ENCODE assay signal across 9 cellular contexts in the genomic region with DNA sequence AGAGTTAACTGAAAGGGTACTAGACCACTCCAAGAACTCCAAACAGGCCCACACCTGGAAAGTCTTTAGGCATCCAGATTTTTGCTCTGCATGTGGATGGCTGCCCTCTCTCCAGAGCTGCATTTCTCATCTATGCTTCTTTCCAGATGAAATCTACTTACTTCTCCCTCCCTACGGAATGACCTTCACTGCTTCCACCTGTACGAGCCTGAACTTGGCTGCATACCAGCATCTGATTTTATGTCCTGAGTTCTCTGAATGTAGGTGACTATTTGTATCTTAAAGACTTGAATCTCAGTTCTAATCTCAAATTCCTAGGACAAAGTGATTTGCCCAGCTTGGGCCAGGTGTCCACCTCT. TPM values are rescaled to one million over a fixed set of nuclear protein-coding genes. Genes with fewer than 3 reads are reported as not detected.
A peak's percentile ranks its signal among the peaks of the same experiment; 100 is the strongest.
DNase-seq lines count a peak whose midpoint lies in the region; TF ChIP-seq lines count a peak whose summit lies in the region.
"Had no signal": no experiment of that assay in that cellular context is flagged by ENCODE, and none has a peak within 500 bp of the region (broad histone marks: within the 10 kb centered on the region; RNA-seq: fewer than 3 reads in every experiment).

No MANE protein-coding gene starts in this region.

- H3K9me3 Mint-ChIP-seq in CD14-positive monocyte (no peaks in the 10 kb centered on the region), HFFc6 (no peaks in the 10 kb centered on the region), chondrocyte (ENCODE audit: low read depth) (no peaks in the 10 kb centered on the region), nephron progenitor cell (peaks cover 3% of the 10 kb centered on the region)

- TF ChIP-seq CTCF in CD14-positive monocyte (IDR thresholded peaks at IDR 0.05) = no peak
- no peak for TF ChIP-seq CTCF in HFFc6 (IDR thresholded peaks at IDR 0.05)
- TF ChIP-seq CTCF in chondrocyte (IDR thresholded peaks at IDR 0.05) = no peak
- no peak for TF ChIP-seq CTCF in nephron progenitor cell (IDR thresholded peaks at IDR 0.05)

- intact Hi-C loops in CD14-positive monocyte (cut with micrococcal nuclease) = no loop called here

- no peak for DNase-seq in CD14-positive monocyte (ENCODE audit: low spot score)
- DNase-seq in HFFc6 = no peak
- DNase-seq in chondrocyte (ENCODE audit: low spot score) = no peak
- DNase-seq in nephron progenitor cell = no peak
- DNase-seq in NCI-H1930 (lab: John Stamatoyannopoulos, UW) = no peak
- DNase-seq in DMS79 (lab: John Stamatoyannopoulos, UW) = no peak
- DNase-seq in NCI-H2227 treated with DMSO at 0.1 percent for 48 hours (lab: John Stamatoyannopoulos, UW) = no peak
- DNase-seq: left cardiac atrium had no signal

- no peak overlapping the region for H3K4me3 Mint-ChIP-seq in CD14-positive monocyte
- peak overlapping the region; percentile 73 for H3K4me3 Mint-ChIP-seq in HFFc6
- H3K4me3 Mint-ChIP-seq in chondrocyte (ENCODE audit: unreplicated experiment) = no peak overlapping the region
- no peak overlapping the region for H3K4me3 Mint-ChIP-seq in nephron progenitor cell

- H3K4me1 Mint-ChIP-seq in CD14-positive monocyte (peaks cover 46% of the 10 kb centered on the region), HFFc6 (ENCODE audit: low read depth) (peaks cover 46% of the 10 kb centered on the region), chondrocyte (ENCODE audit: low read depth) (peaks cover 51% of the 10 kb centered on the region), nephron progenitor cell (peaks cover 11% of the 10 kb centered on the region)

- H3K27me3 Mint-ChIP-seq in CD14-positive monocyte (ENCODE audit: low read depth in 3 of 3) = no peaks in the 10 kb centered on the region
- H3K27me3 Mint-ChIP-seq in HFFc6 (ENCODE audit: insufficient read depth) = no peaks in the 10 kb centered on the region; the same call in 1 of the 2 replicates
- H3K27me3 Mint-ChIP-seq in chondrocyte (ENCODE audit: low read depth) = no peaks in the 10 kb centered on the region
- no peaks in the 10 kb centered on the region for H3K27me3 Mint-ChIP-seq in nephron progenitor cell (ENCODE audit: low read depth, poor library complexity)

- H3K27ac Mint-ChIP-seq in CD14-positive monocyte (peak overlapping the region in 4 of 7 donors; percentile 12 to 89 (median 82)), HFFc6 (peak overlapping the region; percentile 91), chondrocyte (ENCODE audit: unreplicated experiment) (peak overlapping the region; percentile 93), nephron progenitor cell (peak overlapping the region; percentile 77)

- peaks cover 8 to 34% of the 10 kb centered on the region in 2 donors for H3K36me3 Mint-ChIP-seq in CD14-positive monocyte
- H3K36me3 Mint-ChIP-seq in HFFc6 (ENCODE audit: low read depth) = peaks cover 13% of the 10 kb centered on the region
- H3K36me3 Mint-ChIP-seq in chondrocyte (ENCODE audit: low read depth) = peaks cover 2% of the 10 kb centered on the region
- peaks cover 54% of the 10 kb centered on the region for H3K36me3 Mint-ChIP-seq in nephron progenitor cell (ENCODE audit: low read depth)

RNA-seq across cellular contexts. Expression of a gene that starts 13.3 kb away (rescaled TPM):
- polyA plus RNA-seq in CD14-positive monocyte = 10 to 100 TPM; 27.2 to 39.9 TPM
- total RNA-seq in HFFc6 (2021; fragmentation: NEBNext Ultra II Directional; extraction: Animal tissue kit (Norgen Biotek cat#: 25700)) = 100 to 1,000 TPM; 103 to 131 (median 120) TPM
- total RNA-seq in chondrocyte = 82.2 to 90.2 TPM (median 87.7 TPM) in 3 replicates

RNA-seq across cellular contexts. Expression of a gene that starts 25.7 kb away (rescaled TPM):
- polyA plus RNA-seq in CD14-positive monocyte = 10 to 100 TPM; 83.3 to 87.8 TPM
- 10 to 100 TPM; 51.8 to 64.2 (median 54.5) TPM for total RNA-seq in HFFc6 (2021; fragmentation: NEBNext Ultra II Directional; extraction: Animal tissue kit (Norgen Biotek cat#: 25700))
- 40.4 to 48.8 TPM (median 43.5 TPM) in 3 replicates for total RNA-seq in chondrocyte

RNA-seq across cellular contexts. Expression of a gene that starts 39.1 kb away (rescaled TPM):
- polyA plus RNA-seq in CD14-positive monocyte = 10 to 100 TPM; 13.8 to 16.9 TPM
- total RNA-seq in HFFc6 (2021; fragmentation: NEBNext Ultra II Directional; extraction: Animal tissue kit (Norgen Biotek cat#: 25700)) = 10 to 100 TPM; 15.9 to 19.4 (median 18.4) TPM
- total RNA-seq in chondrocyte = 11.1 to 16.5 TPM (median 12.9 TPM) in 3 replicates

RNA-seq across cellular contexts. Expression of a gene that starts 39.2 kb away (rescaled TPM):
- polyA plus RNA-seq in CD14-positive monocyte = 100 to 1,000 TPM; 104 to 107 TPM
- 100 to 1,000 TPM in 3 of 6 experiments, 10 to 100 TPM in 3; 97.0 to 105 (median 99.8) TPM for total RNA-seq in HFFc6 (2021; fragmentation: NEBNext Ultra II Directional; extraction: Animal tissue kit (Norgen Biotek cat#: 25700))
- total RNA-seq in chondrocyte = 63.6 to 102 TPM (median 70.3 TPM) in 3 replicates

RNA-seq across cellular contexts. Expression of a gene that starts 46.8 kb away (rescaled TPM):
- not detected for polyA plus RNA-seq in CD14-positive monocyte
- not detected for total RNA-seq in HFFc6 (2021; fragmentation: NEBNext Ultra II Directional; extraction: Animal tissue kit (Norgen Biotek cat#: 25700))
- total RNA-seq in chondrocyte = not detected in 3 replicates
- total RNA-seq: ascending aorta had no signal
